ENCODE assay signal across 10 cellular contexts in the genomic region with DNA sequence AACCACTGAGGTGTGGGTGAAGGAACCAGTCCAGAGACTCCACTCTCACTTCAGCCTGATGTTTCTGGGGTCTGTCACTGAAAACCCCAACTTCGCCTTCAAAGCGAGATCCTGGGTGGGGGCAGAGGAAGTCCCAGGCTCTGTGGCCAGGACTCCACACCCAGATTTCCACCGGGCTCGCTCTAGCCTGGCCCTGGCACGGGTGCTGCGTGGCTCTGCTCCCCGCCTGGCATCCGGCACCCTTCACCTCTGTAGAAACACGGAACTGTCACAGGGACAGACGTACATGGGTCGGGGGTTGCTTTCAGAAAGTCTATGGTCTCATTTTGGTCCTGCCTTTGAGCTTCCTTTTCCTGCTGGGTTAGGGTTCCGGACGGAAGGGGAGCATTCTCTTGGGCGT. TPM values are rescaled to one million over a fixed set of nuclear protein-coding genes. Genes with fewer than 3 reads are reported as not detected.
DNase-seq lines count a peak whose midpoint lies in the region; ATAC-seq, FAIRE-seq and TF ChIP-seq lines count a peak whose summit lies in the region.
"Had no signal": no experiment of that assay in that cellular context is flagged by ENCODE, and none has a peak within 500 bp of the region (broad histone marks: within the 10 kb centered on the region; RNA-seq: fewer than 3 reads in every experiment).

No MANE protein-coding gene starts in this region.

- ATAC-seq in A549: no peak
- ATAC-seq in central memory CD8-positive, alpha-beta T cell (replicated peaks; ENCODE audit: extremely low read depth, poor library complexity, severe bottlenecking): no peak
- no peak for ATAC-seq in WTC11
- ATAC-seq in GM21717 (IDR thresholded peaks at IDR 0.05; ENCODE audit: unreplicated experiment): no peak

- H3K79me2 ChIP-seq in osteoblast (ENCODE audit: insufficient read depth, low read length): peaks cover 38% of the 10 kb centered on the region

- no peaks in the 10 kb centered on the region for H3K9me3 Mint-ChIP-seq in HFFc6
- no peaks in the 10 kb centered on the region for H3K9me3 Mint-ChIP-seq in central memory CD8-positive, alpha-beta T cell
- H3K9me3 Mint-ChIP-seq in WTC11: no peaks in the 10 kb centered on the region
- H3K9me3 Mint-ChIP-seq: nephron had no signal

- POLR2A ChIA-PET in A549 (lab: Yijun Ruan, JAX): interaction anchor here (1.0 kb wide), 1 partner anchor 103 kb away, joined by 3 read pairs; no protein-coding TSS in a partner anchor
- POLR2A ChIA-PET in WTC11 (lab: Charles Lee): no interaction called here

- H3K27me3 Mint-ChIP-seq in HFFc6 (ENCODE audit: insufficient read depth) (peaks cover 3% of the 10 kb centered on the region; the same call in 1 of the 2 replicates), WTC11 (ENCODE audit: low read depth) (no peaks in the 10 kb centered on the region)
- no peaks in the 10 kb centered on the region for H3K27me3 Mint-ChIP-seq in central memory CD8-positive, alpha-beta T cell

- DNase-seq in A549 (ENCODE audit: low read depth in 1 of 2, low spot score in 1 of 2): no peak
- no peak for DNase-seq in HFFc6
- DNase-seq in central memory CD8-positive, alpha-beta T cell (ENCODE audit: low spot score in 2 of 2): no peak
- no peak for DNase-seq in osteoblast (ENCODE audit: insufficient read length, low spot score, missing footprints)
- DNase-seq in WTC11 (ENCODE audit: low spot score): no peak
- no peak for DNase-seq in NCI-H187 treated with DMSO at 0.1 percent for 48 hours (lab: John Stamatoyannopoulos, UW)
- DNase-seq in DMS53 (lab: John Stamatoyannopoulos, UW): no peak
- DNase-seq: NK-92 treated with Interleukin-12 subunit alpha and Interleukin-12 subunit beta, amount 100 ng/mL, for 24 hours had no signal

- TF ChIP-seq POLR2A in A549 (IDR thresholded peaks at IDR 0.05; ENCODE audit: low read length): no peak

- H3K4me2 ChIP-seq in A549: peak overlapping the region; percentile 92
- no peak overlapping the region for H3K4me2 ChIP-seq in osteoblast (ENCODE audit: insufficient read depth, low read length)

- TF ChIP-seq CTCF in A549 (IDR thresholded peaks at IDR 0.05) (no peak), HFFc6 (IDR thresholded peaks at IDR 0.05) (no peak), osteoblast (IDR thresholded peaks at IDR 0.05; ENCODE audit: extremely low read depth, low read depth, low read length) (no peak), WTC11 (IDR thresholded peaks at IDR 0.05) (no peak)

- CTCF ChIA-PET in A549 (lab: Yijun Ruan, JAX): interaction anchor here (0.5 to 25.7 kb wide), 14 partner anchors 9 to 358 kb away, joined by 3 to 374 read pairs (median 32); partner anchors contain the start of genes HPCAL1 and RRM2
- CTCF ChIA-PET in WTC11 (lab: Charles Lee): interaction anchor here (2.1 to 4.3 kb wide), 2 partner anchors 28 to 104 kb away, joined by 6 to 100 read pairs; partner anchors contain the start of gene HPCAL1

- peaks cover 80% of the 10 kb centered on the region for H3K4me1 ChIP-seq in A549
- H3K4me1 ChIP-seq in osteoblast (ENCODE audit: insufficient read depth, low read length): peaks cover 66% of the 10 kb centered on the region

- no peak overlapping the region for H3K4me3 ChIP-seq in A549
- H3K4me3 ChIP-seq in osteoblast (ENCODE audit: insufficient read depth, low read length): no peak overlapping the region

- H3K36me3 ChIP-seq in osteoblast (ENCODE audit: insufficient read depth, low read length): no peaks in the 10 kb centered on the region

- no peak overlapping the region for H2AFZ ChIP-seq in osteoblast (ENCODE audit: low read length)

- 86% methylated on average over 14 of the region's 14 CpGs for WGBS in A549 (ENCODE audit: missing lambda C conversion rate)

- H3K9me3 ChIP-seq in A549: no peaks in the 10 kb centered on the region
- H3K9me3 ChIP-seq in osteoblast (ENCODE audit: low read depth, low read length): no peaks in the 10 kb centered on the region

- peak overlapping the region; percentile 84 for H3K27ac Mint-ChIP-seq in HFFc6
- peak overlapping the region; percentile 88 for H3K27ac Mint-ChIP-seq in central memory CD8-positive, alpha-beta T cell (ENCODE audit: low read depth)
- H3K27ac Mint-ChIP-seq in WTC11: no peak overlapping the region

- no peak for TF ChIP-seq EP300 in A549 (IDR thresholded peaks at IDR 0.05)

- H4K20me1 ChIP-seq in osteoblast (ENCODE audit: insufficient read depth, low read length): peaks cover 10% of the 10 kb centered on the region

- no peaks in the 10 kb centered on the region for H3K27me3 ChIP-seq in osteoblast (ENCODE audit: insufficient read depth, low read length)

- no peak for TF ChIP-seq RAD21 in A549 (conservative IDR thresholded peaks at IDR 0.05 in 1 of 2, IDR thresholded peaks at IDR 0.05 in 1 of 2)

- no peak overlapping the region for H3K4me3 Mint-ChIP-seq in HFFc6
- H3K4me3 Mint-ChIP-seq in central memory CD8-positive, alpha-beta T cell: no peak overlapping the region
- H3K4me3 Mint-ChIP-seq in WTC11: no peak overlapping the region
- H3K4me3 Mint-ChIP-seq: nephron had no signal

- FAIRE-seq in A549 (lab: Jason Lieb, UNC): no peak

- peaks cover 7% of the 10 kb centered on the region for H3K36me3 Mint-ChIP-seq in HFFc6 (ENCODE audit: low read depth)
- peaks cover 13% of the 10 kb centered on the region for H3K36me3 Mint-ChIP-seq in central memory CD8-positive, alpha-beta T cell (ENCODE audit: insufficient read depth)
- no peaks in the 10 kb centered on the region for H3K36me3 Mint-ChIP-seq in WTC11

- H3K4me1 Mint-ChIP-seq in HFFc6 (ENCODE audit: low read depth) (peaks cover 75% of the 10 kb centered on the region), WTC11 (peaks cover 9% of the 10 kb centered on the region)
- peaks cover 32% of the 10 kb centered on the region for H3K4me1 Mint-ChIP-seq in central memory CD8-positive, alpha-beta T cell

- H3K27ac ChIP-seq in A549 (peak overlapping the region; percentile 93 to 95), osteoblast (ENCODE audit: low read depth, low read length) (peak overlapping the region; percentile 73)

TF ChIP-seq in A549, 52 proteins besides CTCF, POLR2A, EP300 and RAD21:
- no peak for TF ChIP-seq KDM1A (IDR thresholded peaks at IDR 0.05; ENCODE audit: low read depth)
- no peak for TF ChIP-seq RFX5 (IDR thresholded peaks at IDR 0.05)
- TF ChIP-seq ZSCAN20 (CRISPR knock-in tag; IDR thresholded peaks at IDR 0.05): no peak
- no peak for TF ChIP-seq TP53 (CRISPR knock-in tag; IDR thresholded peaks at IDR 0.05)
- no peak for TF ChIP-seq HEYL (CRISPR knock-in tag; IDR thresholded peaks at IDR 0.05)
- TF ChIP-seq KDM5A (IDR thresholded peaks at IDR 0.05): no peak
- TF ChIP-seq POLR2AphosphoS2 (conservative IDR thresholded peaks at IDR 0.05; ENCODE audit: low read length): no peak
- TF ChIP-seq JUNB (IDR thresholded peaks at IDR 0.05): no peak
- TF ChIP-seq, protein P1, sequence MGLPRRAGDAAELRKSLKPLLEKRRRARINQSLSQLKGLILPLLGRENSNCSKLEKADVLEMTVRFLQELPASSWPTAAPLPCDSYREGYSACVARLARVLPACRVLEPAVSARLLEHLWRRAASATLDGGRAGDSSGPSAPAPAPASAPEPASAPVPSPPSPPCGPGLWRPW (IDR thresholded peaks at IDR 0.05): no peak
- TF ChIP-seq, protein P2, sequence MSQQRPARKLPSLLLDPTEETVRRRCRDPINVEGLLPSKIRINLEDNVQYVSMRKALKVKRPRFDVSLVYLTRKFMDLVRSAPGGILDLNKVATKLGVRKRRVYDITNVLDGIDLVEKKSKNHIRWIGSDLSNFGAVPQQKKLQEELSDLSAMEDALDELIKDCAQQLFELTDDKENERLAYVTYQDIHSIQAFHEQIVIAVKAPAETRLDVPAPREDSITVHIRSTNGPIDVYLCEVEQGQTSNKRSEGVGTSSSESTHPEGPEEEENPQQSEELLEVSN (IDR thresholded peaks at IDR 0.05; ENCODE audit: borderline replicate concordance, low read depth): no peak
- TF ChIP-seq HOXA7 (CRISPR knock-in tag; IDR thresholded peaks at IDR 0.05): no peak
- TF ChIP-seq MYC (IDR thresholded peaks at IDR 0.05; ENCODE audit: borderline replicate concordance, low read length): no peak

TF ChIP-seq in WTC11, 78 proteins besides CTCF, POLR2A, EP300 and RAD21 (continues in another document):
- TF ChIP-seq, protein P3, sequence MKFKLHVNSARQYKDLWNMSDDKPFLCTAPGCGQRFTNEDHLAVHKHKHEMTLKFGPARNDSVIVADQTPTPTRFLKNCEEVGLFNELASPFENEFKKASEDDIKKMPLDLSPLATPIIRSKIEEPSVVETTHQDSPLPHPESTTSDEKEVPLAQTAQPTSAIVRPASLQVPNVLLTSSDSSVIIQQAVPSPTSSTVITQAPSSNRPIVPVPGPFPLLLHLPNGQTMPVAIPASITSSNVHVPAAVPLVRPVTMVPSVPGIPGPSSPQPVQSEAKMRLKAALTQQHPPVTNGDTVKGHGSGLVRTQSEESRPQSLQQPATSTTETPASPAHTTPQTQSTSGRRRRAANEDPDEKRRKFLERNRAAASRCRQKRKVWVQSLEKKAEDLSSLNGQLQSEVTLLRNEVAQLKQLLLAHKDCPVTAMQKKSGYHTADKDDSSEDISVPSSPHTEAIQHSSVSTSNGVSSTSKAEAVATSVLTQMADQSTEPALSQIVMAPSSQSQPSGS (CRISPR knock-in tag; IDR thresholded peaks at IDR 0.05; ENCODE audit: borderline replicate concordance, low read depth): no peak
- TF ChIP-seq JAZF1 (CRISPR knock-in tag; IDR thresholded peaks at IDR 0.05): no peak

RNA-seq across cellular contexts. Expression of gene ODC1, which starts 41.6 kb away (rescaled TPM):
- 198 and 265 TPM in 2 replicates for polyA plus RNA-seq in A549 (2011; rRNA removed)
- 147 and 159 TPM in 2 replicates for polyA plus RNA-seq in A549 (2012; cell fraction: cytosol; rRNA removed)
- 84.5 and 165 TPM in 2 replicates for polyA plus RNA-seq in A549 (2012; cell fraction: nucleus; rRNA removed)
- 56.3 to 89.5 TPM (median 57.8 TPM) in 3 replicates for polyA plus RNA-seq in A549 (2017; fragmentation: RNase III; extraction: RNeasy Plus Mini Kit Qiagen cat#74134 plus additional on column Dnase treatment)
- polyA minus RNA-seq in A549 (2011; rRNA and poly(A)+ RNA removed): 110 and 113 TPM in 2 replicates
- 100 to 1,000 TPM; 116 to 155 (median 143) TPM for total RNA-seq in HFFc6 (2021; fragmentation: NEBNext Ultra II Directional; extraction: Animal tissue kit (Norgen Biotek cat#: 25700))
- 106 and 109 TPM in 2 replicates for total RNA-seq in osteoblast
- total RNA-seq in WTC11 (2021): 42.3 to 46.6 TPM (median 42.8 TPM) in 3 replicates
